Comparison of ENCODE assay signal across 8 cellular contexts in genomic region chr7:157278791-157279678, GRCh38. TPM values are rescaled to one million over a fixed set of nuclear protein-coding genes. Genes with fewer than 3 reads are reported as not detected.
DNase-seq lines count a peak whose midpoint lies in the region; ATAC-seq, FAIRE-seq and TF ChIP-seq lines count a peak whose summit lies in the region.

No MANE protein-coding gene starts in this region.

- no peaks in the 10 kb centered on the region for H3K9me3 ChIP-seq in GM12878 (replicated peaks; ENCODE audit: control insufficient read depth, insufficient read depth, low read length)
- H3K9me3 ChIP-seq in right lobe of liver, result no peaks in the 10 kb centered on the region

- WGBS in GM12878 (ENCODE audit: insufficient coverage, insufficient replicate concordance, low lambda C conversion rate, missing lambda C conversion rate), result 26% methylated on average over 49 of the region's 73 CpGs
- WGBS in right lobe of liver (ENCODE audit: insufficient coverage, low coverage, low lambda C conversion rate, missing lambda C conversion rate), result 85% methylated on average over 6 of the region's 73 CpGs

- in situ Hi-C loops in GM12878 (cut with MboI), result no loop called here

- FAIRE-seq in GM12878 (lab: Jason Lieb, UNC), result no peak

- intact Hi-C loops in GM12878 (cut with micrococcal nuclease; ENCODE audit: unreplicated experiment) (no loop called here), right lobe of liver (cut with DNase I) (loop anchor here in 1 of 2 donors (10.0 kb wide), 1 partner anchor 304 kb away; no protein-coding TSS in a partner anchor)

- no peak overlapping the region; the same call in 1 of the 2 replicates for H3K9ac ChIP-seq in GM12878 (ENCODE audit: control insufficient read depth, insufficient read depth, low read length)

- CTCF ChIA-PET in GM12878 (lab: Yijun Ruan, JAX), result no interaction called here

- no peak for TF ChIP-seq RAD21 in GM12878 (IDR thresholded peaks at IDR 0.05; ENCODE audit: insufficient read depth, low read depth, low read length)

- H3K4me2 ChIP-seq in GM12878 (ENCODE audit: control insufficient read depth, insufficient read depth), result peak overlapping the region; percentile 7; the same call in 1 of the 2 replicates

- BruUV-seq in GM12878 (replicated peaks; lab: Mats Ljungman, UMichigan), result no TSS peak

- TF ChIP-seq POLR2A in GM12878 (IDR thresholded peaks at IDR 0.05; ENCODE audit: low read depth, low read length) (no peak), right lobe of liver (IDR thresholded peaks at IDR 0.05) (no peak)

- SMC1A ChIA-PET in GM12878 (lab: Charles Lee; ENCODE audit: uncharacterized antibody, unreplicated experiment), result no interaction called here

- H3K4me3 ChIP-seq in ACC112 (ENCODE audit: low read depth, low read length), result peak overlapping the region; percentile 77
- no peak overlapping the region for H3K4me3 ChIP-seq in GM12878
- peak overlapping the region; percentile 28 to 45 (median 38) for H3K4me3 ChIP-seq in right lobe of liver

- H3K27me3 ChIP-seq in ACC112 (ENCODE audit: insufficient read depth, low read length) (no peaks in the 10 kb centered on the region), GM12878 (replicated peaks in 1 of 2; ENCODE audit: control insufficient read depth in 2 of 2, insufficient read depth in 2 of 2, low read length in 1 of 2) (no peaks in the 10 kb centered on the region; a peak in 1 of 4 replicates), right lobe of liver (no peaks in the 10 kb centered on the region)

- H3K27ac ChIP-seq in ACC112 (ENCODE audit: low read depth, low read length), result no peak overlapping the region
- no peak overlapping the region for H3K27ac ChIP-seq in GM12878 (ENCODE audit: control insufficient read depth, insufficient read depth)
- H3K27ac ChIP-seq in right lobe of liver, result no peak overlapping the region

- no peaks in the 10 kb centered on the region for H3K36me3 ChIP-seq in ACC112 (ENCODE audit: insufficient read depth, low read length)
- H3K36me3 ChIP-seq in GM12878 (ENCODE audit: control insufficient read depth in 2 of 2, insufficient read depth in 2 of 2, low read length in 1 of 2), result no peaks in the 10 kb centered on the region
- H3K36me3 ChIP-seq in right lobe of liver, result no peaks in the 10 kb centered on the region

- H3K4me1 ChIP-seq in ACC112 (ENCODE audit: control insufficient read depth, insufficient read depth, low read length, unreplicated experiment), result peaks cover 22% of the 10 kb centered on the region
- no peaks in the 10 kb centered on the region for H3K4me1 ChIP-seq in GM12878 (ENCODE audit: control insufficient read depth, insufficient read depth, low read length)
- H3K4me1 ChIP-seq in right lobe of liver, result peaks cover 0 to 13% (median 0%) of the 10 kb centered on the region in 4 donors

- RAD21 ChIA-PET in GM12878 (lab: Charles Lee; ENCODE audit: unreplicated experiment), result no interaction called here

- no peak for TF ChIP-seq CTCF in GM12878 (IDR thresholded peaks at IDR 0.05 in 2 of 3, conservative IDR thresholded peaks at IDR 0.05 in 1 of 3; ENCODE audit: control insufficient read depth in 2 of 3, extremely low read depth in 1 of 3, insufficient read depth in 1 of 3, low read depth in 3 of 3, low read length in 3 of 3)
- no peak for TF ChIP-seq CTCF in right lobe of liver (IDR thresholded peaks at IDR 0.05)

- H2AFZ ChIP-seq in ACC112 (ENCODE audit: low read length, unreplicated experiment) (peak overlapping the region; percentile 88), GM12878 (ENCODE audit: control insufficient read depth, low read depth, low read length) (peak overlapping the region; percentile 19)

- peak; percentile 58 for ATAC-seq in GM21360 (IDR thresholded peaks at IDR 0.05; ENCODE audit: unreplicated experiment)
- ATAC-seq in GM12878, result peak; percentile 12; the same call in 2 of the 3 replicates
- ATAC-seq in right lobe of liver, result peak; percentile 19 to 50 (median 38)

- TF ChIP-seq EP300 in GM12878 (IDR thresholded peaks at IDR 0.05; ENCODE audit: borderline replicate concordance in 1 of 2, control insufficient read depth in 1 of 2, low read depth in 2 of 2, low read length in 2 of 2), result no peak

- no peaks in the 10 kb centered on the region for H4K20me1 ChIP-seq in GM12878 (ENCODE audit: control insufficient read depth, insufficient read depth)

- no peak for DNase-seq in GM12878 (ENCODE audit: low read depth, low spot score)
- DNase-seq in right lobe of liver, result peak in 2 of 3 donors; percentile 51 to 60
- DNase-seq in superior temporal gyrus (ENCODE audit: extremely low spot score), result no peak
- no peak for DNase-seq in NCI-H446 treated with DMSO at 0.1 percent for 48 hours (lab: John Stamatoyannopoulos, UW)
- DNase-seq in NCI-H1092 (lab: John Stamatoyannopoulos, UW), result no peak
- no peak for DNase-seq in NCI-H446 (lab: John Stamatoyannopoulos, UW)

- H3K79me2 ChIP-seq in ACC112 (ENCODE audit: control insufficient read depth, insufficient read depth, low read length, unreplicated experiment) (no peaks in the 10 kb centered on the region), GM12878 (ENCODE audit: control insufficient read depth, insufficient read depth, low read length) (no peaks in the 10 kb centered on the region)

- POLR2A ChIA-PET in GM12878 (lab: Charles Lee), result interaction anchor here (0.6 kb wide), 1 partner anchor 1577 kb away, joined by 5 read pairs; no protein-coding TSS in a partner anchor

TF ChIP-seq in GM12878, 131 proteins besides CTCF, POLR2A, EP300 and RAD21:
- TF ChIP-seq TBL1XR1 (IDR thresholded peaks at IDR 0.05; ENCODE audit: low read depth, low read length) (no peak), ZZZ3 (IDR thresholded peaks at IDR 0.05; ENCODE audit: control insufficient read depth, insufficient read length, low read depth) (no peak), IKZF1 (conservative IDR thresholded peaks at IDR 0.05) (0 out of 2 replicates have a peak, but pooled peaks have one; percentile 17), KAT2A (conservative IDR thresholded peaks at IDR 0.05; ENCODE audit: control insufficient read depth, low read depth, low read length) (no peak), MEF2B (IDR thresholded peaks at IDR 0.05; ENCODE audit: partially characterized antibody, poor library complexity, severe bottlenecking) (peak; percentile 58), KDM1A (IDR thresholded peaks at IDR 0.05; ENCODE audit: borderline replicate concordance) (no peak)

RNA-seq across cellular contexts. Expression of gene DNAJB6, which starts 57.8 kb away (rescaled TPM):
- 97.5 and 113 TPM in 2 replicates for total RNA-seq in GM12878 (2013; cell fraction: nucleolus; rRNA removed)
- total RNA-seq in GM12878 (2014; rRNA removed) (34.5 and 42.0 TPM in 2 replicates), GM12878 (2014; rRNA removed; fragmentation: Illumina TruSeq; extraction: Trizol) (51.7 and 53.6 TPM in 2 replicates), GM12878 (2021) (49.0 and 52.5 TPM in 2 replicates), right lobe of liver (10 to 100 TPM; 24.5 to 38.0 (median 35.2) TPM)
- 27.3 TPM for polyA plus RNA-seq in GM12878 (2011; ENCODE audit: low read depth)
- polyA plus RNA-seq in GM12878 (2011; rRNA removed) (56.7 and 60.3 TPM in 2 replicates), GM12878 (2014; fragmentation: Illumina TruSeq; extraction: Trizol) (66.0 and 66.9 TPM in 2 replicates), GM12878 (2014; fragmentation: Nextera tagmentation; extraction: Ambion mirVana) (10 to 100 TPM; 38.1 to 38.2 TPM), GM12878 (2014; rRNA removed) (46.7 and 48.4 TPM in 2 replicates), GM12878 (2016; fragmentation: Nextera tagmentation; extraction: Ambion mirVana) (100 to 1,000 TPM; 107 to 117 TPM)
- polyA plus RNA-seq in GM12878 (2011; cell fraction: cytosol; rRNA removed), result 20.9 and 21.0 TPM in 2 replicates
- 43.3 and 59.8 TPM in 2 replicates for polyA plus RNA-seq in GM12878 (2011; cell fraction: nucleus; rRNA removed)
- 40.9 and 45.0 TPM in 2 replicates for polyA plus RNA-seq in GM12878 (2012)
- 19.4 and 24.1 TPM in 2 replicates for polyA minus RNA-seq in GM12878 (2011; rRNA and poly(A)+ RNA removed)
- 13.8 and 14.2 TPM in 2 replicates for polyA minus RNA-seq in GM12878 (2011; cell fraction: cytosol; rRNA and poly(A)+ RNA removed)
- polyA minus RNA-seq in GM12878 (2011; cell fraction: nucleus; rRNA and poly(A)+ RNA removed), result 18.9 and 38.2 TPM in 2 replicates

Comparison
In these comparisons a context has a peak if more than half of its experiments do, and no peak if none do; other contexts are left out.
1. DNase-seq: peak in right lobe of liver (2 of 3); none in GM12878 (single experiment), superior temporal gyrus (single experiment), NCI-H446 treated with DMSO at 0.1 percent for 48 hours (single experiment), NCI-H1092 (single experiment) and NCI-H446 (0 of 2).
2. Peak in every context shown above with its lines, with median percentiles within 50 percentile points of each other: ATAC-seq.